In genomic region chr2:28273751-28274150, GRCh38 we compare ENCODE assay signal across 17 cellular contexts.
DNase-seq lines count a peak whose midpoint lies in the region; ATAC-seq and TF ChIP-seq lines count a peak whose summit lies in the region.
"Had no signal": no experiment of that assay in that cellular context is flagged by ENCODE, and none has a peak within 500 bp of the region (broad histone marks: within the 10 kb centered on the region; RNA-seq: fewer than 3 reads in every experiment).

No MANE protein-coding gene starts in this region.

- H3K79me1 ChIP-seq in mesendoderm (ENCODE audit: low read length): no peaks in the 10 kb centered on the region

- peak; percentile 19 for DNase-seq in stimulated activated CD4-positive, alpha-beta T cell treated with anti-CD3 and anti-CD28 coated beads, Interleukin-1b, Interleukin-23, amount 100 ng/mL, for 48 hours
- DNase-seq in stimulated activated CD4-positive, alpha-beta T cell treated with anti-CD3 and anti-CD28 coated beads, Interleukin-2, amount 100 ng/mL, for 24 hours: no peak
- no peak for DNase-seq in RWPE2 (ENCODE audit: low spot score)
- DNase-seq in hepatocyte (ENCODE audit: low spot score): no peak
- DNase-seq in type B pancreatic cell (ENCODE audit: extremely low spot score, unreplicated experiment): no peak
- no peak for DNase-seq in mesendoderm
- no peak for DNase-seq in germinal center (ENCODE audit: low spot score)
- no peak for DNase-seq in stimulated activated CD4-positive, alpha-beta T cell treated with anti-CD3 and anti-CD28 coated beads, Interleukin-4, amount 100 ng/mL, for 1 hour
- DNase-seq: activated CD4-positive, CD25-positive, alpha-beta regulatory T cell; activated T-cell treated with anti-CD3 and anti-CD28 coated beads, Interleukin-2, amount 50 U/mL, for 24 hours; DMS53; NCI-H1417; NCI-H446 treated with DMSO at 0.1 percent for 48 hours; OCI-M1; spleen had no signal

- no peak overlapping the region for H4K8ac ChIP-seq in mesendoderm (ENCODE audit: low read depth, low read length)

- no peaks in the 10 kb centered on the region for H3K9me2 ChIP-seq in hepatocyte (replicated peaks; ENCODE audit: insufficient read depth)

- H3K4ac ChIP-seq in mesendoderm (ENCODE audit: low read depth, low read length): no peak overlapping the region

- no peaks in the 10 kb centered on the region for H3K36me3 ChIP-seq in RWPE2 (ENCODE audit: low read depth)
- no peaks in the 10 kb centered on the region for H3K36me3 ChIP-seq in hepatocyte (replicated peaks; ENCODE audit: insufficient read depth, low read depth)
- H3K36me3 ChIP-seq in mesendoderm (ENCODE audit: control insufficient read depth, insufficient read depth, low read length): no peaks in the 10 kb centered on the region
- H3K36me3 ChIP-seq: ascending aorta had no signal

- H3K4me3 ChIP-seq in RWPE2 (ENCODE audit: severe bottlenecking) (no peak overlapping the region), hepatocyte (no peak overlapping the region), mesendoderm (ENCODE audit: low read length) (no peak overlapping the region)
- H3K4me3 ChIP-seq: ascending aorta, spleen had no signal

- H4K20me1 ChIP-seq in hepatocyte (ENCODE audit: insufficient read depth, poor library complexity, severe bottlenecking): no peaks in the 10 kb centered on the region

- peaks cover 31% of the 10 kb centered on the region for H3K4me1 Mint-ChIP-seq in type B pancreatic cell (ENCODE audit: unreplicated experiment)

- H3K27ac ChIP-seq in RWPE2 (ENCODE audit: poor library complexity, severe bottlenecking): peak overlapping the region; percentile 96
- H3K27ac ChIP-seq in hepatocyte: peak overlapping the region; percentile 92
- no peak overlapping the region for H3K27ac ChIP-seq in mesendoderm (ENCODE audit: low read depth, low read length)

- H3K56ac ChIP-seq in mesendoderm (ENCODE audit: low read length): no peak overlapping the region

- peaks cover 51% of the 10 kb centered on the region for H3K4me1 ChIP-seq in RWPE2 (ENCODE audit: insufficient read depth, poor library complexity, severe bottlenecking)
- H3K4me1 ChIP-seq in hepatocyte (ENCODE audit: insufficient read depth): peaks cover 36% of the 10 kb centered on the region
- peaks cover 10% of the 10 kb centered on the region for H3K4me1 ChIP-seq in mesendoderm (ENCODE audit: control insufficient read depth, low read depth, low read length)

- no peak overlapping the region for H2BK15ac ChIP-seq in mesendoderm (replicated peaks; ENCODE audit: low read depth)

- H3K27me3 Mint-ChIP-seq in type B pancreatic cell: no peaks in the 10 kb centered on the region
- H3K27me3 Mint-ChIP-seq: activated T-cell treated with anti-CD3 and anti-CD28 coated beads, Interleukin-2, amount 50 U/mL, for 24 hours had no signal

- no peaks in the 10 kb centered on the region for H3K27me3 ChIP-seq in RWPE2 (ENCODE audit: insufficient read depth, poor library complexity, severe bottlenecking)
- no peaks in the 10 kb centered on the region for H3K27me3 ChIP-seq in hepatocyte
- no peaks in the 10 kb centered on the region for H3K27me3 ChIP-seq in mesendoderm (ENCODE audit: insufficient read depth, low read length, poor library complexity)
- H3K27me3 ChIP-seq: ascending aorta, spleen had no signal

- H3K18ac ChIP-seq in mesendoderm (ENCODE audit: low read length): no peak overlapping the region

- no peak overlapping the region for H4K5ac ChIP-seq in mesendoderm (ENCODE audit: low read length)

- H3K4me2 ChIP-seq in hepatocyte (no peak overlapping the region), mesendoderm (ENCODE audit: low read length) (no peak overlapping the region)

- H3K36me3 Mint-ChIP-seq in type B pancreatic cell: peaks cover 9% of the 10 kb centered on the region

- WGBS in hepatocyte (ENCODE audit: low lambda C conversion rate, missing lambda C conversion rate): 88% methylated on average over 6 of the region's 6 CpGs
- WGBS in mesendoderm (ENCODE audit: extremely low coverage, insufficient coverage, low lambda C conversion rate): no CpG with 5 or more reads among the region's 6 CpGs

- H3K4me3 Mint-ChIP-seq in type B pancreatic cell: no peak overlapping the region
- H3K4me3 Mint-ChIP-seq: activated T-cell treated with anti-CD3 and anti-CD28 coated beads, Interleukin-2, amount 50 U/mL, for 24 hours had no signal

- no peak overlapping the region for H3K9ac ChIP-seq in mesendoderm (ENCODE audit: low read length)

- no peak overlapping the region for H2AFZ ChIP-seq in hepatocyte

- H3K79me2 ChIP-seq in hepatocyte: no peaks in the 10 kb centered on the region
- H3K79me2 ChIP-seq in mesendoderm (ENCODE audit: control insufficient read depth, insufficient read depth, low read length): no peaks in the 10 kb centered on the region

- H3K23ac ChIP-seq in mesendoderm (ENCODE audit: low read length): no peak overlapping the region

- peak overlapping the region; percentile 64 for H3K27ac Mint-ChIP-seq in type B pancreatic cell
- H3K27ac Mint-ChIP-seq: activated T-cell treated with anti-CD3 and anti-CD28 coated beads, Interleukin-2, amount 50 U/mL, for 24 hours had no signal

- H3K9me3 Mint-ChIP-seq in type B pancreatic cell: no peaks in the 10 kb centered on the region
- H3K9me3 Mint-ChIP-seq: activated T-cell treated with anti-CD3 and anti-CD28 coated beads, Interleukin-2, amount 50 U/mL, for 24 hours had no signal

- H2BK120ac ChIP-seq in mesendoderm (ENCODE audit: low read depth, low read length): no peak overlapping the region

- H2BK5ac ChIP-seq in mesendoderm (ENCODE audit: low read length): no peak overlapping the region

- no peak for ATAC-seq in RWPE2 (ENCODE audit: low read depth)
- ATAC-seq: HepG2 had no signal

- H2AK5ac ChIP-seq in mesendoderm (ENCODE audit: low read length): no peak overlapping the region

- H3K9me3 ChIP-seq in RWPE2 (ENCODE audit: severe bottlenecking) (no peaks in the 10 kb centered on the region), hepatocyte (ENCODE audit: low read depth) (no peaks in the 10 kb centered on the region)
- H3K9me3 ChIP-seq: ascending aorta, spleen had no signal

- TF ChIP-seq CTCF in RWPE2 (IDR thresholded peaks at IDR 0.05; ENCODE audit: poor library complexity, severe bottlenecking) (no peak), hepatocyte (IDR thresholded peaks at IDR 0.05; ENCODE audit: poor library complexity) (no peak), type B pancreatic cell (conservative IDR thresholded peaks at IDR 0.05) (no peak)
